Comparison of ENCODE assay signal across 6 cellular contexts in genomic region chr5:104298518-104298917, GRCh38.
"Had no signal": no experiment of that assay in that cellular context is flagged by ENCODE, and none has a peak within 500 bp of the region (broad histone marks: within the 10 kb centered on the region; RNA-seq: fewer than 3 reads in every experiment).

No MANE protein-coding gene starts in this region.

- H3K4me3 Mint-ChIP-seq: IgD-negative memory B cell had no signal

- H3K36me3 Mint-ChIP-seq: IgD-negative memory B cell had no signal

- H3K27ac Mint-ChIP-seq: IgD-negative memory B cell had no signal

- H3K4me3 ChIP-seq: K562 had no signal

- ATAC-seq: HepG2, K562 had no signal

- DNase-seq: IMR-90, KBM-7 had no signal

- H3K27me3 Mint-ChIP-seq: IgD-negative memory B cell had no signal

- H3K4me1 Mint-ChIP-seq: IgD-negative memory B cell had no signal

- H3K27ac ChIP-seq: HL-60 had no signal
